24 cellular contexts compared by ENCODE assay signal in the genomic region with DNA sequence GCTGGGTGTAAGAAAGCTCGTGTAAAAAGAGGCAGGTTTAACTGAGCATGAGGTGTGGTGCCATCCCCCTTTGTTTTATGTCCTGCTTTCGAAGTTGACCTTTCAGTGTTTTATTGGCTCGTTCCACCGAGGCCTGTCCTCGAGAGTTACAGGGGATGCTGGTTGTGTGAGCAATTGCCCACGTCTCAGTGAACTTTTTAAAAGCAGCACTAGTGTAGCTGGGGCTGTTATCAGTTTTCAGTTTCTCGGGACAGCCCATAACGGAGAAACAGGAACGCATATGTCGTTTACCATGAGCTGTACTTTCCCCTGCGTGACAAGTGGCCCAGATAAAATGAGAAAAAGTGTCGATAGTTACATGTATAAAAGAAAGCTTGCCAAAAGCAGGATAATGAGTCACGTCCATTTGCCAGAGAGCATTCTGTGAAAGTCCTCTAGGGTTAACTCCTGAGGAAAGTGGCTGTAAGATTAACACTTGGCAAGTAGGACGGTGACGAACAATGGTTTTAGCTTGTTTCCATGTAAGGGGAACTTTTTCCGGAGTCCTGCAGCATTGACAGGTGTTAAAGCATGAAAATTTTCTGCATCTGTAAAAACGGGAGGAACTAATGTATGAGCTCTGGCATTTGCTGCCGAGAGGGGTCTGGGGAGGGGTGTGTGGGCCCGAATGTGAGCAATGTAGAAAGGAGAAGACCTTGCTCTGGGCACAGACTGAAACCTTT. TPM values are rescaled to one million over a fixed set of nuclear protein-coding genes. Genes with fewer than 3 reads are reported as not detected.
DNase-seq lines count a peak whose midpoint lies in the region; ATAC-seq, FAIRE-seq and TF ChIP-seq lines count a peak whose summit lies in the region.
"Had no signal": no experiment of that assay in that cellular context is flagged by ENCODE, and none has a peak within 500 bp of the region (broad histone marks: within the 10 kb centered on the region; RNA-seq: fewer than 3 reads in every experiment).

No MANE protein-coding gene starts in this region.

- DNase-seq in Daoy (ENCODE audit: low read depth) (peak; percentile 25), MG63 (peak; percentile 44), K562 (ENCODE audit: extremely low read depth in 1 of 4, low spot score in 3 of 4) (peak in 1 of 4 experiments; percentile 65), nephron progenitor cell (no peak), NCI-H2171 (lab: John Stamatoyannopoulos, UW) (no peak), KBM-7 (no peak)
- DNase-seq: activated CD4-positive, alpha-beta T cell treated with anti-CD3 and anti-CD28 coated beads, Interleukin-2, amount 10 ng/mL, durations not matched to agents 24 days and 14 days; activated CD8-positive, alpha-beta memory T cell treated with anti-CD3 and anti-CD28 coated beads, Interleukin-2, amount 10 ng/mL, durations not matched to agents 7 days and 5 days; activated naive CD8-positive, alpha-beta T cell treated with anti-CD3 and anti-CD28 coated beads for 36 hours; C1 segment of cervical spinal cord; effector memory CD4-positive, alpha-beta T cell; esophagus squamous epithelium; mesendoderm; natural killer cell; NCI-H1694; NCI-H748 treated with DMSO at 0.1 percent for 48 hours; Right ventricle myocardium superior; sigmoid colon; testis had no signal

- peaks cover 44% of the 10 kb centered on the region for H3K27me3 Mint-ChIP-seq in nephron progenitor cell (ENCODE audit: low read depth, poor library complexity)

- peak overlapping the region; percentile 56 to 64; a peak in 3 of 4 replicates for H3K9ac ChIP-seq in K562 (ENCODE audit: insufficient read depth in 1 of 2, low read depth in 2 of 2, low read length in 2 of 2)
- H3K9ac ChIP-seq: parathyroid adenoma had no signal

- H3K27ac ChIP-seq in K562 (ENCODE audit: extremely low read depth, low read depth, low read length): peak overlapping the region; percentile 76
- H3K27ac ChIP-seq: esophagus squamous epithelium, parathyroid adenoma, sigmoid colon, testis had no signal

- POLR2A ChIA-PET in K562 (lab: Yijun Ruan, JAX): interaction anchor here (0.6 to 1.6 kb wide), 9 partner anchors 10 to 721 kb away, joined by 3 to 10 read pairs (median 3); no protein-coding TSS in a partner anchor

- H3K27ac Mint-ChIP-seq in nephron progenitor cell: peak overlapping the region; percentile 77
- H3K27ac Mint-ChIP-seq: activated CD4-positive, alpha-beta T cell treated with anti-CD3 and anti-CD28 coated beads, Interleukin-2, amount 10 ng/mL, durations not matched to agents 24 days and 14 days; activated CD8-positive, alpha-beta memory T cell treated with anti-CD3 and anti-CD28 coated beads, Interleukin-2, amount 10 ng/mL, durations not matched to agents 7 days and 5 days; activated naive CD8-positive, alpha-beta T cell treated with anti-CD3 and anti-CD28 coated beads for 36 hours; natural killer cell had no signal

- peak overlapping the region; percentile 62 for H3K4me2 ChIP-seq in K562 (ENCODE audit: insufficient read depth, low read length)

- no peaks in the 10 kb centered on the region for H4K20me1 ChIP-seq in K562 (replicated peaks; ENCODE audit: control insufficient read depth, insufficient read depth, low read length)

- H3K9me3 ChIP-seq in MG63 (peaks cover 14% of the 10 kb centered on the region), K562 (replicated peaks; ENCODE audit: control insufficient read depth, insufficient read depth, low read depth, low read length) (no peaks in the 10 kb centered on the region)
- H3K9me3 ChIP-seq: esophagus squamous epithelium, sigmoid colon, testis had no signal

- peak; percentile 61 for FAIRE-seq in K562 (lab: Jason Lieb, UNC)
- FAIRE-seq: G401.6 had no signal

- 6% methylated on average over 19 of the region's 19 CpGs for WGBS in K562 (ENCODE audit: insufficient coverage, low coverage, missing lambda C conversion rate)

- H3K9me1 ChIP-seq in K562 (ENCODE audit: control insufficient read depth, insufficient read depth, low read length): no peaks in the 10 kb centered on the region

- H3K9me3 Mint-ChIP-seq in nephron progenitor cell: peaks cover 64% of the 10 kb centered on the region
- H3K9me3 Mint-ChIP-seq: activated CD4-positive, alpha-beta T cell treated with anti-CD3 and anti-CD28 coated beads, Interleukin-2, amount 10 ng/mL, durations not matched to agents 24 days and 14 days; activated naive CD8-positive, alpha-beta T cell treated with anti-CD3 and anti-CD28 coated beads for 36 hours; natural killer cell had no signal

- H2AFZ ChIP-seq in K562 (ENCODE audit: low read depth, low read length): peak overlapping the region; percentile 99
- H2AFZ ChIP-seq: parathyroid adenoma had no signal

- no peak for TF ChIP-seq EP300 in K562 (IDR thresholded peaks at IDR 0.05; ENCODE audit: low read length)

- CTCF ChIA-PET in K562 (lab: Yijun Ruan, JAX; ENCODE audit: low intra/inter-chr PET ratio): no interaction called here

- peak overlapping the region; percentile 36 for H3K4me3 Mint-ChIP-seq in nephron progenitor cell
- H3K4me3 Mint-ChIP-seq: activated CD4-positive, alpha-beta T cell treated with anti-CD3 and anti-CD28 coated beads, Interleukin-2, amount 10 ng/mL, durations not matched to agents 24 days and 14 days; activated CD8-positive, alpha-beta memory T cell treated with anti-CD3 and anti-CD28 coated beads, Interleukin-2, amount 10 ng/mL, durations not matched to agents 7 days and 5 days; activated naive CD8-positive, alpha-beta T cell treated with anti-CD3 and anti-CD28 coated beads for 36 hours; natural killer cell had no signal

- H3K4me1 ChIP-seq in K562 (replicated peaks in 1 of 2; ENCODE audit: control insufficient read depth in 2 of 2, insufficient read depth in 2 of 2, low read length in 2 of 2): peaks cover 13 to 32% of the 10 kb centered on the region in 2 experiments
- H3K4me1 ChIP-seq: parathyroid adenoma, testis had no signal

- TF ChIP-seq CTCF in K562 (IDR thresholded peaks at IDR 0.05 in 2 of 3, conservative IDR thresholded peaks at IDR 0.05 in 1 of 3; ENCODE audit: insufficient read depth in 2 of 3, low read depth in 1 of 3, low read length in 3 of 3) (no peak), nephron progenitor cell (IDR thresholded peaks at IDR 0.05) (no peak)

- no peak for TF ChIP-seq POLR2A in K562 (conservative IDR thresholded peaks at IDR 0.05)

- H3K79me2 ChIP-seq in K562 (ENCODE audit: control insufficient read depth, insufficient read depth, low read length): no peaks in the 10 kb centered on the region
- H3K79me2 ChIP-seq: parathyroid adenoma had no signal

- ATAC-seq in K562 (peak; percentile 50), GM21447 (IDR thresholded peaks at IDR 0.05; ENCODE audit: unreplicated experiment) (no peak), GM18873 (IDR thresholded peaks at IDR 0.05; ENCODE audit: low FRiP score, unreplicated experiment) (no peak)
- ATAC-seq: activated CD8-positive, alpha-beta memory T cell treated with anti-CD3 and anti-CD28 coated beads, Interleukin-2, amount 10 ng/mL, durations not matched to agents 7 days and 5 days; natural killer cell had no signal

- H3K36me3 ChIP-seq in MG63 (no peaks in the 10 kb centered on the region), K562 (ENCODE audit: control insufficient read depth, insufficient read depth, low read length) (no peaks in the 10 kb centered on the region)
- H3K36me3 ChIP-seq: esophagus squamous epithelium, sigmoid colon had no signal

- no TSS peak for BruUV-seq in K562 (replicated peaks; lab: Mats Ljungman, UMichigan)

- H3K4me3 ChIP-seq in MG63 (no peak overlapping the region), K562 (peak overlapping the region; percentile 6; the same call in 1 of the 2 replicates)
- H3K4me3 ChIP-seq: esophagus squamous epithelium, sigmoid colon, testis had no signal

- in situ Hi-C loops in K562 (cut with MboI): no loop called here
- in situ Hi-C loops in KBM-7 (cut with MboI; ENCODE audit: low pct_unique_long_range_greater_than_20kb, low sequenced_read_pairs): no loop called here

- TF ChIP-seq RAD21 in K562 (CRISPR knock-in tag; conservative IDR thresholded peaks at IDR 0.05 in 1 of 2, IDR thresholded peaks at IDR 0.05 in 1 of 2): no peak

- H3K27me3 ChIP-seq in MG63 (0 out of 2 replicates have a peak, but pooled peaks cover 3% of the 10 kb centered on the region), K562 (ENCODE audit: control insufficient read depth in 2 of 2, insufficient read depth in 2 of 2, low read length in 2 of 2) (no peaks in the 10 kb centered on the region)
- H3K27me3 ChIP-seq: testis had no signal

- peaks cover 28% of the 10 kb centered on the region for H3K4me1 Mint-ChIP-seq in nephron progenitor cell

- intact Hi-C loops in K562 (cut with micrococcal nuclease): loop anchor here (2.0 kb wide), 1 partner anchor 29 kb away; no protein-coding TSS in a partner anchor

- peaks cover 11% of the 10 kb centered on the region for H3K36me3 Mint-ChIP-seq in nephron progenitor cell (ENCODE audit: low read depth)
- H3K36me3 Mint-ChIP-seq: activated naive CD8-positive, alpha-beta T cell treated with anti-CD3 and anti-CD28 coated beads for 36 hours; natural killer cell had no signal

RNA-seq across cellular contexts. Expression of a gene that starts 7.8 kb away (rescaled TPM):
- total RNA-seq in Daoy (2014; rRNA removed; shearing (Covaris generic)): 60.2 and 62.6 TPM in 2 replicates
- 52.4 and 71.1 TPM in 2 replicates for total RNA-seq in MG63 (2014; rRNA removed; shearing (Covaris generic); ENCODE audit: low replicate concordance)
- total RNA-seq in K562 (2011; cell fraction: chromatin; rRNA removed; ENCODE audit: low replicate concordance): 34.3 and 41.1 TPM in 2 replicates
- 26.5 and 28.3 TPM in 2 replicates for total RNA-seq in K562 (2011; cell fraction: nucleolus; rRNA removed)
- total RNA-seq in K562 (2011; cell fraction: nucleoplasm; rRNA removed): 21.3 and 26.0 TPM in 2 replicates
- total RNA-seq in K562 (2014; rRNA removed): 44.3 and 45.5 TPM in 2 replicates
- total RNA-seq in K562 (2014; rRNA removed; fragmentation: Illumina TruSeq; extraction: Trizol): 40.8 and 43.7 TPM in 2 replicates
- total RNA-seq in K562 (2015; rRNA removed; fragmentation: Illumina TruSeq; extraction: Trizol): 33.5 and 35.1 TPM in 2 replicates
- 68.0 and 68.5 TPM in 2 replicates for total RNA-seq in K562 (2021)
- polyA plus RNA-seq in K562 (2011; rRNA removed): 34.2 and 45.2 TPM in 2 replicates
- polyA plus RNA-seq in K562 (2011; cell fraction: cytosol; rRNA removed): 20.3 and 23.8 TPM in 2 replicates
- polyA plus RNA-seq in K562 (2011; cell fraction: nucleus; rRNA removed): 24.3 and 29.5 TPM in 2 replicates
- polyA plus RNA-seq in K562 (2012): 29.3 and 57.5 TPM in 2 replicates
- 36.6 and 48.7 TPM in 2 replicates for polyA plus RNA-seq in K562 (2014; fragmentation: Illumina TruSeq; extraction: Trizol)
- polyA plus RNA-seq in K562 (2014; fragmentation: Nextera tagmentation; extraction: Ambion mirVana): 1 to 10 TPM; 4.6 to 5.3 TPM
- polyA plus RNA-seq in K562 (2014; rRNA removed): 30.6 and 35.9 TPM in 2 replicates
- 22.8 and 40.7 TPM in 2 replicates for polyA minus RNA-seq in K562 (2011; rRNA and poly(A)+ RNA removed)
- 12.9 and 21.0 TPM in 2 replicates for polyA minus RNA-seq in K562 (2011; cell fraction: cytosol; rRNA and poly(A)+ RNA removed)
- 8.6 and 10.7 TPM in 2 replicates for polyA minus RNA-seq in K562 (2011; cell fraction: nucleus; rRNA and poly(A)+ RNA removed)

RNA-seq across cellular contexts. Expression of a gene that starts 31.5 kb away (rescaled TPM):
- not detected in 2 replicates for total RNA-seq in Daoy (2014; rRNA removed; shearing (Covaris generic))
- total RNA-seq in MG63 (2014; rRNA removed; shearing (Covaris generic); ENCODE audit: low replicate concordance): not detected in 2 replicates
- 5.3 and 30.5 TPM in 2 replicates for total RNA-seq in K562 (2011; cell fraction: chromatin; rRNA removed; ENCODE audit: low replicate concordance)
- total RNA-seq in K562 (2011; cell fraction: nucleolus; rRNA removed): 40.4 and 40.7 TPM in 2 replicates
- total RNA-seq in K562 (2011; cell fraction: nucleoplasm; rRNA removed): 9.1 and 19.0 TPM in 2 replicates
- total RNA-seq in K562 (2014; rRNA removed): 85.6 and 123 TPM in 2 replicates
- total RNA-seq in K562 (2014; rRNA removed; fragmentation: Illumina TruSeq; extraction: Trizol): 1.8 and 2.3 TPM in 2 replicates
- 31.5 and 44.3 TPM in 2 replicates for total RNA-seq in K562 (2015; rRNA removed; fragmentation: Illumina TruSeq; extraction: Trizol)
- 125 and 150 TPM in 2 replicates for total RNA-seq in K562 (2021)
- polyA plus RNA-seq in K562 (2011; rRNA removed): 9.2 and 18.1 TPM in 2 replicates
- 36.5 and 175 TPM in 2 replicates for polyA plus RNA-seq in K562 (2011; cell fraction: cytosol; rRNA removed)
- polyA plus RNA-seq in K562 (2011; cell fraction: nucleus; rRNA removed): 13.1 and 20.5 TPM in 2 replicates
- polyA plus RNA-seq in K562 (2012): 41.4 and 55.0 TPM in 2 replicates
- 5.0 and 24.5 TPM in 2 replicates for polyA plus RNA-seq in K562 (2014; fragmentation: Illumina TruSeq; extraction: Trizol)
- 10 to 100 TPM; 11.1 to 24.3 TPM for polyA plus RNA-seq in K562 (2014; fragmentation: Nextera tagmentation; extraction: Ambion mirVana)
- 60.6 and 93.3 TPM in 2 replicates for polyA plus RNA-seq in K562 (2014; rRNA removed)
- 1.9 and 3.0 TPM in 2 replicates for polyA minus RNA-seq in K562 (2011; rRNA and poly(A)+ RNA removed)
- 41.1 and 43.1 TPM in 2 replicates for polyA minus RNA-seq in K562 (2011; cell fraction: cytosol; rRNA and poly(A)+ RNA removed)
- polyA minus RNA-seq in K562 (2011; cell fraction: nucleus; rRNA and poly(A)+ RNA removed): 43.8 and 48.5 TPM in 2 replicates
- total RNA-seq: activated CD8-positive, alpha-beta memory T cell treated with anti-CD3 and anti-CD28 coated beads, Interleukin-2, amount 10 ng/mL, durations not matched to agents 7 days and 5 days had no signal

RNA-seq across cellular contexts. Expression of a gene that starts 51.8 kb away (rescaled TPM):
- not detected in 2 replicates for total RNA-seq in Daoy (2014; rRNA removed; shearing (Covaris generic))
- total RNA-seq in MG63 (2014; rRNA removed; shearing (Covaris generic); ENCODE audit: low replicate concordance): not detected in 2 replicates
- not detected in 2 replicates for total RNA-seq in K562 (2011; cell fraction: chromatin; rRNA removed; ENCODE audit: low replicate concordance)
- total RNA-seq in K562 (2011; cell fraction: nucleolus; rRNA removed): not detected in 2 replicates
- not detected in 2 replicates for total RNA-seq in K562 (2011; cell fraction: nucleoplasm; rRNA removed)
- total RNA-seq in K562 (2014; rRNA removed) (not detected in 2 replicates), K562 (2014; rRNA removed; fragmentation: Illumina TruSeq; extraction: Trizol) (0.04 TPM in 1 of 2 replicates, not detected in the other), K562 (2015; rRNA removed; fragmentation: Illumina TruSeq; extraction: Trizol) (not detected in 2 replicates), K562 (2021) (not detected in 2 replicates)
- polyA plus RNA-seq in K562 (2011; rRNA removed) (not detected in 2 replicates), K562 (2014; fragmentation: Illumina TruSeq; extraction: Trizol) (not detected in 2 replicates), K562 (2014; fragmentation: Nextera tagmentation; extraction: Ambion mirVana) (under 1 TPM in 1 of 2 experiments, not detected in 1; 0.01 TPM), K562 (2014; rRNA removed) (not detected in 2 replicates)
- not detected in 2 replicates for polyA plus RNA-seq in K562 (2011; cell fraction: cytosol; rRNA removed)
- not detected in 2 replicates for polyA plus RNA-seq in K562 (2011; cell fraction: nucleus; rRNA removed)
- polyA plus RNA-seq in K562 (2012): 0.05 TPM in 1 of 2 replicates, not detected in the other
- polyA minus RNA-seq in K562 (2011; rRNA and poly(A)+ RNA removed): not detected in 2 replicates
- polyA minus RNA-seq in K562 (2011; cell fraction: cytosol; rRNA and poly(A)+ RNA removed): not detected in 2 replicates
- not detected in 2 replicates for polyA minus RNA-seq in K562 (2011; cell fraction: nucleus; rRNA and poly(A)+ RNA removed)
- total RNA-seq: activated CD4-positive, alpha-beta T cell treated with anti-CD3 and anti-CD28 coated beads, Interleukin-2, amount 10 ng/mL, durations not matched to agents 24 days and 14 days; activated CD8-positive, alpha-beta memory T cell treated with anti-CD3 and anti-CD28 coated beads, Interleukin-2, amount 10 ng/mL, durations not matched to agents 7 days and 5 days; activated naive CD8-positive, alpha-beta T cell treated with anti-CD3 and anti-CD28 coated beads for 36 hours; esophagus squamous epithelium; natural killer cell; OCI-LY7; Right ventricle myocardium superior; sigmoid colon had no signal
- polyA plus RNA-seq: sigmoid colon had no signal

RNA-seq across cellular contexts. Expression of a gene that starts 52.9 kb away (rescaled TPM):
- total RNA-seq in Daoy (2014; rRNA removed; shearing (Covaris generic)): 16.5 and 19.3 TPM in 2 replicates
- 4.9 TPM in 2 replicates for total RNA-seq in MG63 (2014; rRNA removed; shearing (Covaris generic); ENCODE audit: low replicate concordance)
- 114 and 157 TPM in 2 replicates for total RNA-seq in K562 (2011; cell fraction: chromatin; rRNA removed; ENCODE audit: low replicate concordance)
- total RNA-seq in K562 (2011; cell fraction: nucleolus; rRNA removed): 43.7 and 47.9 TPM in 2 replicates
- 54.4 and 64.5 TPM in 2 replicates for total RNA-seq in K562 (2011; cell fraction: nucleoplasm; rRNA removed)
- total RNA-seq in K562 (2014; rRNA removed): 42.7 and 54.9 TPM in 2 replicates
- 22.3 and 31.9 TPM in 2 replicates for total RNA-seq in K562 (2014; rRNA removed; fragmentation: Illumina TruSeq; extraction: Trizol)
- total RNA-seq in K562 (2015; rRNA removed; fragmentation: Illumina TruSeq; extraction: Trizol): 23.7 and 25.0 TPM in 2 replicates
- 63.4 and 77.7 TPM in 2 replicates for total RNA-seq in K562 (2021)
- 42.6 and 45.1 TPM in 2 replicates for polyA plus RNA-seq in K562 (2011; rRNA removed)
- 27.4 and 28.4 TPM in 2 replicates for polyA plus RNA-seq in K562 (2011; cell fraction: cytosol; rRNA removed)
- 66.0 and 75.9 TPM in 2 replicates for polyA plus RNA-seq in K562 (2011; cell fraction: nucleus; rRNA removed)
- 27.8 and 44.0 TPM in 2 replicates for polyA plus RNA-seq in K562 (2012)
- polyA plus RNA-seq in K562 (2014; fragmentation: Illumina TruSeq; extraction: Trizol): 44.1 and 53.6 TPM in 2 replicates
- polyA plus RNA-seq in K562 (2014; fragmentation: Nextera tagmentation; extraction: Ambion mirVana): 10 to 100 TPM; 11.2 to 13.4 TPM
- polyA plus RNA-seq in K562 (2014; rRNA removed): 30.4 and 43.1 TPM in 2 replicates
- polyA minus RNA-seq in K562 (2011; rRNA and poly(A)+ RNA removed): 59.0 and 86.7 TPM in 2 replicates
- polyA minus RNA-seq in K562 (2011; cell fraction: cytosol; rRNA and poly(A)+ RNA removed): 31.8 and 39.8 TPM in 2 replicates
- 19.0 and 44.4 TPM in 2 replicates for polyA minus RNA-seq in K562 (2011; cell fraction: nucleus; rRNA and poly(A)+ RNA removed)

RNA-seq across cellular contexts. Expression of a gene that starts 53.2 kb away (rescaled TPM):
- 7.4 and 32.3 TPM in 2 replicates for total RNA-seq in Daoy (2014; rRNA removed; shearing (Covaris generic))
- 12.7 and 19.1 TPM in 2 replicates for total RNA-seq in MG63 (2014; rRNA removed; shearing (Covaris generic); ENCODE audit: low replicate concordance)
- total RNA-seq in K562 (2011; cell fraction: chromatin; rRNA removed; ENCODE audit: low replicate concordance): 23.2 and 32.8 TPM in 2 replicates
- 22.2 and 24.7 TPM in 2 replicates for total RNA-seq in K562 (2011; cell fraction: nucleolus; rRNA removed)
- 20.0 and 24.7 TPM in 2 replicates for total RNA-seq in K562 (2011; cell fraction: nucleoplasm; rRNA removed)
- 10.0 and 15.1 TPM in 2 replicates for total RNA-seq in K562 (2014; rRNA removed)
- total RNA-seq in K562 (2014; rRNA removed; fragmentation: Illumina TruSeq; extraction: Trizol): 8.3 and 11.2 TPM in 2 replicates
- 11.4 and 11.5 TPM in 2 replicates for total RNA-seq in K562 (2015; rRNA removed; fragmentation: Illumina TruSeq; extraction: Trizol)
- total RNA-seq in K562 (2021): 12.7 and 15.0 TPM in 2 replicates
- polyA plus RNA-seq in K562 (2011; rRNA removed): 13.5 and 14.3 TPM in 2 replicates
- polyA plus RNA-seq in K562 (2011; cell fraction: cytosol; rRNA removed): 15.9 and 16.9 TPM in 2 replicates
- 15.5 and 18.3 TPM in 2 replicates for polyA plus RNA-seq in K562 (2011; cell fraction: nucleus; rRNA removed)
- 6.4 and 8.6 TPM in 2 replicates for polyA plus RNA-seq in K562 (2012)
- 10.9 and 12.7 TPM in 2 replicates for polyA plus RNA-seq in K562 (2014; fragmentation: Illumina TruSeq; extraction: Trizol)
- polyA plus RNA-seq in K562 (2014; fragmentation: Nextera tagmentation; extraction: Ambion mirVana): 1 to 10 TPM; 2.3 to 6.6 TPM
- 15.8 and 20.0 TPM in 2 replicates for polyA plus RNA-seq in K562 (2014; rRNA removed)
- polyA minus RNA-seq in K562 (2011; rRNA and poly(A)+ RNA removed): 7.4 and 7.7 TPM in 2 replicates
- polyA minus RNA-seq in K562 (2011; cell fraction: cytosol; rRNA and poly(A)+ RNA removed): 6.8 and 12.6 TPM in 2 replicates
- polyA minus RNA-seq in K562 (2011; cell fraction: nucleus; rRNA and poly(A)+ RNA removed): 8.2 and 10.7 TPM in 2 replicates

Comparison
In these comparisons a context has a peak if more than half of its experiments do, and no peak if none do; other contexts are left out.
1. DNase-seq: peak in Daoy (single experiment) and MG63 (single experiment); none in nephron progenitor cell (single experiment), NCI-H2171 (single experiment) and KBM-7 (single experiment).